1 cellular context compared by ENCODE assay signal in genomic region chr6:29631209-29631810, GRCh38.
TF ChIP-seq lines count a peak whose summit lies in the region.

No MANE protein-coding gene starts in this region.

TF ChIP-seq in K562, 482 proteins besides CTCF, POLR2A, EP300 and RAD21 (continues in another document):
- TF ChIP-seq XRCC4 (IDR thresholded peaks at IDR 0.05; ENCODE audit: extremely low read depth, insufficient read depth, insufficient read length) (no peak), MTF1 (CRISPR knock-in tag; IDR thresholded peaks at IDR 0.05; ENCODE audit: borderline replicate concordance) (no peak), TBL1XR1 (IDR thresholded peaks at IDR 0.05; ENCODE audit: low read length in 2 of 2) (0 out of 4 replicates have a peak, but pooled peaks of 1 of the 2 experiments have one; percentile 62), SIRT6 (IDR thresholded peaks at IDR 0.05; ENCODE audit: low read depth, low read length) (no peak), CHAMP1 (IDR thresholded peaks at IDR 0.05) (no peak), ZNF124 (CRISPR knock-in tag; IDR thresholded peaks at IDR 0.05) (no peak), ZNF77 (CRISPR knock-in tag; IDR thresholded peaks at IDR 0.05) (no peak), GATA2 (CRISPR knock-in tag; IDR thresholded peaks at IDR 0.05) (no peak), ID3 (CRISPR knock-in tag; IDR thresholded peaks at IDR 0.05) (no peak), ID3 (tag; IDR thresholded peaks at IDR 0.05) (no peak; the same call in 1 of the 2 replicates), ZNF143 (CRISPR knock-in tag; IDR thresholded peaks at IDR 0.05) (no peak), ZNF41 (CRISPR knock-in tag; conservative IDR thresholded peaks at IDR 0.05) (no peak), MYBL2 (IDR thresholded peaks at IDR 0.05; ENCODE audit: low read depth) (no peak), MYBL2 (CRISPR knock-in tag; IDR thresholded peaks at IDR 0.05; ENCODE audit: borderline replicate concordance) (no peak), BCOR (IDR thresholded peaks at IDR 0.05) (no peak), KDM4B (IDR thresholded peaks at IDR 0.05; ENCODE audit: borderline replicate concordance in 2 of 2, low read depth in 1 of 2) (no peak), E2F3 (CRISPR knock-in tag; IDR thresholded peaks at IDR 0.05) (no peak), PHB2 (IDR thresholded peaks at IDR 0.05; ENCODE audit: low read depth) (no peak), CBX2 (IDR thresholded peaks at IDR 0.05; ENCODE audit: insufficient read depth, low read length, poor library complexity, severe bottlenecking) (no peak), ZBTB34 (CRISPR knock-in tag; IDR thresholded peaks at IDR 0.05) (no peak), SAP30 (IDR thresholded peaks at IDR 0.05; ENCODE audit: borderline replicate concordance, insufficient read depth, low read depth, low read length, poor library complexity, severe bottlenecking) (no peak), NFYB (IDR thresholded peaks at IDR 0.05; ENCODE audit: extremely low read depth, insufficient read length) (no peak), NUFIP1 (IDR thresholded peaks at IDR 0.05; ENCODE audit: partially characterized antibody) (no peak), E2F6 (IDR thresholded peaks at IDR 0.05; ENCODE audit: borderline replicate concordance in 1 of 2, extremely low read depth in 1 of 2, insufficient read depth in 1 of 2, insufficient read length in 1 of 2, low read depth in 1 of 2, low read length in 1 of 2, poor library complexity in 1 of 2, severe bottlenecking in 1 of 2) (peak in 1 of 2 experiments; percentile 8), MEF2D (tag; conservative IDR thresholded peaks at IDR 0.05; ENCODE audit: low read depth) (no peak), EP400 (IDR thresholded peaks at IDR 0.05) (peak; percentile 45; the same call in 1 of the 2 replicates), FOXA3 (CRISPR knock-in tag; conservative IDR thresholded peaks at IDR 0.05 in 1 of 2, IDR thresholded peaks at IDR 0.05 in 1 of 2) (no peak), ZNF277 (CRISPR knock-in tag; IDR thresholded peaks at IDR 0.05; ENCODE audit: borderline replicate concordance) (no peak), L3MBTL2 (IDR thresholded peaks at IDR 0.05) (peak; percentile 42; the same call in 1 of the 2 replicates), CTBP1 (IDR thresholded peaks at IDR 0.05; ENCODE audit: borderline replicate concordance) (peak; percentile 75; the same call in 1 of the 2 replicates), HMG20A (CRISPR knock-in tag; conservative IDR thresholded peaks at IDR 0.05) (no peak), CBFA2T3 (IDR thresholded peaks at IDR 0.05) (peak; percentile 36; the same call in 1 of the 2 replicates), ZNF444 (CRISPR knock-in tag; IDR thresholded peaks at IDR 0.05) (no peak), ZNF175 (CRISPR knock-in tag; IDR thresholded peaks at IDR 0.05; ENCODE audit: low read depth) (no peak), USF1 (CRISPR knock-in tag; IDR thresholded peaks at IDR 0.05) (no peak), RBM14 (IDR thresholded peaks at IDR 0.05; ENCODE audit: borderline replicate concordance, insufficient read depth, low read depth, low read length) (no peak), ZNF384 (IDR thresholded peaks at IDR 0.05; ENCODE audit: low read depth, low read length) (no peak), ZBTB49 (CRISPR knock-in tag; IDR thresholded peaks at IDR 0.05; ENCODE audit: borderline replicate concordance) (no peak), ZNF76 (CRISPR knock-in tag; IDR thresholded peaks at IDR 0.05; ENCODE audit: borderline replicate concordance) (no peak), NR2F6 (CRISPR knock-in tag; IDR thresholded peaks at IDR 0.05) (no peak), RBM15 (IDR thresholded peaks at IDR 0.05; ENCODE audit: insufficient read depth, low read length) (no peak), ZNF280A (IDR thresholded peaks at IDR 0.05; ENCODE audit: low read depth, partially characterized antibody) (no peak), IRF1 (CRISPR knock-in tag; IDR thresholded peaks at IDR 0.05; ENCODE audit: borderline replicate concordance) (no peak), RB1 (IDR thresholded peaks at IDR 0.05; ENCODE audit: low read depth) (no peak), E2F1 (CRISPR knock-in tag; IDR thresholded peaks at IDR 0.05) (no peak), SETDB1 (IDR thresholded peaks at IDR 0.05; ENCODE audit: low read length) (no peak), TFAP4 (CRISPR knock-in tag; IDR thresholded peaks at IDR 0.05; ENCODE audit: borderline replicate concordance) (peak; percentile 55; the same call in 1 of the 2 replicates), TAF1 (IDR thresholded peaks at IDR 0.05; ENCODE audit: control insufficient read depth, extremely low read depth, insufficient read depth, low read length, severe bottlenecking) (no peak), HNRNPK (IDR thresholded peaks at IDR 0.05; ENCODE audit: low read depth, low read length, poor library complexity, severe bottlenecking) (no peak), RBM34 (IDR thresholded peaks at IDR 0.05; ENCODE audit: borderline replicate concordance, insufficient read depth, low read length) (no peak), CEBPG (CRISPR knock-in tag; IDR thresholded peaks at IDR 0.05) (no peak), CEBPG (tag; conservative IDR thresholded peaks at IDR 0.05 in 1 of 2, IDR thresholded peaks at IDR 0.05 in 1 of 2) (no peak), MCM3 (IDR thresholded peaks at IDR 0.05) (no peak), ZNF316 (IDR thresholded peaks at IDR 0.05) (peak; percentile 96), KLF13 (tag; IDR thresholded peaks at IDR 0.05; ENCODE audit: borderline replicate concordance, low read depth) (no peak), GTF2A2 (tag; IDR thresholded peaks at IDR 0.05) (no peak)
